Comparison of ENCODE assay signal across 10 cellular contexts in the genomic region with DNA sequence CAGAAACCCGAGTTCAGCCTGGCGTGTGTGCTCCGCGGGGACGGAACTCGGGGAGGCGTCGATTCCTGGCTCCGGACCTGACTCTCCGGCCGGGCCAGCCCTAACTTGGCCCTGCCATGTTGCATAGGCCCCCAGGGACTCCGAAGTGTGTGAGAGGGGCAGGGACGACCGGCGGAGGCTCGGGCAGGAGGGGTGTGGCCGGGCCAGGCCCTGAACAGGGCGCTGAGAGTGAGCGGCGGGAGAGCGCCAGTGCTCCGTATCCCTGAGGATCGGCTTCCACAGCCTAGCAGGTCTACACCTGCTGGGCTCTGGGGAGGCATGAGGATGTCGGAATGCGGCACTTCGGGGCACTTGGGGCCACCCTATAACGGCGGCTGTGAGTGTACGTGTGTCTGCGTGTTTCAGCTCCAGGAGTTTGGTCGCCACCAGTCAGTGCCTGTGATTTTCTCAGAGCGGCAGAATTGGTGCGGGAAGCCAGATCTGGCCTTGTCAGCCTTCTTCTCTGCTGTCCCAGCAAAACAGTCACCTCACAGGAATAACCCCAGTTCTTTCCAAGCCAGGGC. TPM values are rescaled to one million over a fixed set of nuclear protein-coding genes. Genes with fewer than 3 reads are reported as not detected.
DNase-seq lines count a peak whose midpoint lies in the region; ATAC-seq and TF ChIP-seq lines count a peak whose summit lies in the region.
"Had no signal": no experiment of that assay in that cellular context is flagged by ENCODE, and none has a peak within 500 bp of the region (broad histone marks: within the 10 kb centered on the region; RNA-seq: fewer than 3 reads in every experiment).

No MANE protein-coding gene starts in this region.

- peak overlapping the region; percentile 57 for H3K4me3 Mint-ChIP-seq in mesothelial cell of epicardium
- H3K4me3 Mint-ChIP-seq in activated CD4-positive, alpha-beta T cell treated with anti-CD3 and anti-CD28 coated beads for 36 hours: no peak overlapping the region

- CTCF ChIA-PET in activated CD4-positive, alpha-beta T cell treated with anti-CD3 and anti-CD28 coated beads for 36 hours (lab: Charles Lee): no interaction called here

- DNase-seq in SHP77 (lab: John Stamatoyannopoulos, UW) (peak; percentile 15 to 29), SHP77 treated with DMSO at 0.1 percent for 48 hours (lab: John Stamatoyannopoulos, UW) (no peak), dorsolateral prefrontal cortex (peak in 3 of 10 donors; percentile 20 to 52 (median 41)), mesothelial cell of epicardium (ENCODE audit: low spot score in 2 of 2, unreplicated experiment in 2 of 2) (no peak), upper lobe of right lung (no peak), globus pallidus (ENCODE audit: low spot score) (no peak), SIG-M5 treated with dmso at 0.1 percent for 504 hours (lab: John Stamatoyannopoulos, UW; ENCODE audit: unreplicated experiment) (no peak)
- no peak for DNase-seq in activated CD4-positive, alpha-beta T cell treated with anti-CD3 and anti-CD28 coated beads for 36 hours
- DNase-seq: AML-193 had no signal

- H3K27ac ChIP-seq in dorsolateral prefrontal cortex: peak overlapping the region in 26 of 59 donors; percentile 12 to 77 (median 54)
- peak overlapping the region; percentile 47 for H3K27ac ChIP-seq in upper lobe of right lung

- POLR2A ChIA-PET in activated CD4-positive, alpha-beta T cell treated with anti-CD3 and anti-CD28 coated beads for 36 hours (lab: Charles Lee): no interaction called here

- H3K4me1 Mint-ChIP-seq in mesothelial cell of epicardium: peaks cover 14% of the 10 kb centered on the region
- H3K4me1 Mint-ChIP-seq in activated CD4-positive, alpha-beta T cell treated with anti-CD3 and anti-CD28 coated beads for 36 hours: peaks cover 3% of the 10 kb centered on the region

- TF ChIP-seq CTCF in dorsolateral prefrontal cortex (IDR thresholded peaks at IDR 0.05 in 54 of 56, conservative IDR thresholded peaks at IDR 0.05 in 2 of 56; ENCODE audit: low read depth in 1 of 56, partially characterized antibody in 56 of 56) (no peak), mesothelial cell of epicardium (IDR thresholded peaks at IDR 0.05; ENCODE audit: unreplicated experiment) (no peak), upper lobe of right lung (IDR thresholded peaks at IDR 0.05) (no peak)

- H3K36me3 Mint-ChIP-seq in mesothelial cell of epicardium: no peaks in the 10 kb centered on the region
- H3K36me3 Mint-ChIP-seq in activated CD4-positive, alpha-beta T cell treated with anti-CD3 and anti-CD28 coated beads for 36 hours (ENCODE audit: low read depth): no peaks in the 10 kb centered on the region

- no peaks in the 10 kb centered on the region for H3K9me3 Mint-ChIP-seq in mesothelial cell of epicardium
- no peaks in the 10 kb centered on the region for H3K9me3 Mint-ChIP-seq in activated CD4-positive, alpha-beta T cell treated with anti-CD3 and anti-CD28 coated beads for 36 hours (ENCODE audit: low read depth)

- no peaks in the 10 kb centered on the region for H3K36me3 ChIP-seq in upper lobe of right lung

- no peak for ATAC-seq in upper lobe of right lung
- ATAC-seq in activated CD4-positive, alpha-beta T cell treated with anti-CD3 and anti-CD28 coated beads for 36 hours: no peak

- H3K27me3 ChIP-seq in dorsolateral prefrontal cortex: peaks cover 0 to 48% (median 13%) of the 10 kb centered on the region in 45 donors
- H3K27me3 ChIP-seq in upper lobe of right lung: peaks cover 53% of the 10 kb centered on the region

- intact Hi-C loops in dorsolateral prefrontal cortex (cut with DNase I) (no loop called here), upper lobe of right lung (cut with DNase I) (no loop called here)
- intact Hi-C loops in activated CD4-positive, alpha-beta T cell treated with anti-CD3 and anti-CD28 coated beads for 36 hours (cut with DNase I, micrococcal nuclease): no loop called here

- no peak overlapping the region for H3K27ac Mint-ChIP-seq in mesothelial cell of epicardium
- H3K27ac Mint-ChIP-seq in activated CD4-positive, alpha-beta T cell treated with anti-CD3 and anti-CD28 coated beads for 36 hours: no peak overlapping the region

- peaks cover 11% of the 10 kb centered on the region for H3K4me1 ChIP-seq in upper lobe of right lung

- H3K9me3 ChIP-seq in upper lobe of right lung: no peaks in the 10 kb centered on the region

- peak overlapping the region; percentile 26 to 69 (median 54) for H3K4me3 ChIP-seq in dorsolateral prefrontal cortex
- peak overlapping the region; percentile 45 for H3K4me3 ChIP-seq in upper lobe of right lung

- peaks cover 42% of the 10 kb centered on the region for H3K27me3 Mint-ChIP-seq in mesothelial cell of epicardium (ENCODE audit: low read depth)
- peaks cover 57% of the 10 kb centered on the region for H3K27me3 Mint-ChIP-seq in activated CD4-positive, alpha-beta T cell treated with anti-CD3 and anti-CD28 coated beads for 36 hours

RNA-seq across cellular contexts. Expression of gene KCNK3, which starts 0.8 kb away (rescaled TPM):
- total RNA-seq in dorsolateral prefrontal cortex (10 to 100 TPM in 51 of 120 experiments, 1 to 10 TPM in 69; 1.8 to 17.7 (median 9.4) TPM), mesothelial cell of epicardium (6.3 to 6.9 TPM (median 6.6 TPM) in 3 replicates), upper lobe of right lung (25.4 TPM)
- not detected for total RNA-seq in activated CD4-positive, alpha-beta T cell treated with anti-CD3 and anti-CD28 coated beads for 36 hours
- total RNA-seq: T-helper 1 cell treated with Interleukin-12 subunit alpha and Interleukin-12 subunit beta and Interleukin-4 antibody, amounts not matched to agents 30 ng/mL and 1 ng/mL, for 36 hours had no signal

RNA-seq across cellular contexts. Expression of gene CIB4, which starts 52.2 kb away (rescaled TPM):
- 1 to 10 TPM in 7 of 120 experiments, under 1 TPM in 5, not detected in 108; 0.69 to 1.9 (median 1.1) TPM for total RNA-seq in dorsolateral prefrontal cortex
- not detected in 3 replicates for total RNA-seq in mesothelial cell of epicardium
- not detected for total RNA-seq in upper lobe of right lung
- not detected for total RNA-seq in activated CD4-positive, alpha-beta T cell treated with anti-CD3 and anti-CD28 coated beads for 36 hours
- total RNA-seq: T-helper 1 cell treated with Interleukin-12 subunit alpha and Interleukin-12 subunit beta and Interleukin-4 antibody, amounts not matched to agents 30 ng/mL and 1 ng/mL, for 36 hours had no signal

Comparison
In these comparisons a context has a peak if more than half of its experiments do, and no peak if none do; other contexts are left out.
1. DNase-seq: peak in SHP77 (2 of 2); none in SHP77 treated with DMSO at 0.1 percent for 48 hours (single experiment), mesothelial cell of epicardium (0 of 2), upper lobe of right lung (single experiment), globus pallidus (single experiment), activated CD4-positive, alpha-beta T cell treated with anti-CD3 and anti-CD28 coated beads for 36 hours (single experiment) and SIG-M5 treated with dmso at 0.1 percent for 504 hours (single experiment).